1 cellular context compared by ENCODE assay signal in genomic region chr14:100325958-100326357, GRCh38.
A peak's percentile ranks its signal among the peaks of the same experiment; 100 is the strongest.
TF ChIP-seq lines count a peak whose summit lies in the region.

No MANE protein-coding gene starts in this region.

TF ChIP-seq in HepG2, 621 proteins besides CTCF, POLR2A, EP300 and RAD21:
- TF ChIP-seq, protein P1, sequence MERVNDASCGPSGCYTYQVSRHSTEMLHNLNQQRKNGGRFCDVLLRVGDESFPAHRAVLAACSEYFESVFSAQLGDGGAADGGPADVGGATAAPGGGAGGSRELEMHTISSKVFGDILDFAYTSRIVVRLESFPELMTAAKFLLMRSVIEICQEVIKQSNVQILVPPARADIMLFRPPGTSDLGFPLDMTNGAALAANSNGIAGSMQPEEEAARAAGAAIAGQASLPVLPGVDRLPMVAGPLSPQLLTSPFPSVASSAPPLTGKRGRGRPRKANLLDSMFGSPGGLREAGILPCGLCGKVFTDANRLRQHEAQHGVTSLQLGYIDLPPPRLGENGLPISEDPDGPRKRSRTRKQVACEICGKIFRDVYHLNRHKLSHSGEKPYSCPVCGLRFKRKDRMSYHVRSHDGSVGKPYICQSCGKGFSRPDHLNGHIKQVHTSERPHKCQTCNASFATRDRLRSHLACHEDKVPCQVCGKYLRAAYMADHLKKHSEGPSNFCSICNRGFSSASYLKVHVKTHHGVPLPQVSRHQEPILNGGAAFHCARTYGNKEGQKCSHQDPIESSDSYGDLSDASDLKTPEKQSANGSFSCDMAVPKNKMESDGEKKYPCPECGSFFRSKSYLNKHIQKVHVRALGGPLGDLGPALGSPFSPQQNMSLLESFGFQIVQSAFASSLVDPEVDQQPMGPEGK (CRISPR knock-in tag; IDR thresholded peaks at IDR 0.05) = no peak
- TF ChIP-seq, protein P2, sequence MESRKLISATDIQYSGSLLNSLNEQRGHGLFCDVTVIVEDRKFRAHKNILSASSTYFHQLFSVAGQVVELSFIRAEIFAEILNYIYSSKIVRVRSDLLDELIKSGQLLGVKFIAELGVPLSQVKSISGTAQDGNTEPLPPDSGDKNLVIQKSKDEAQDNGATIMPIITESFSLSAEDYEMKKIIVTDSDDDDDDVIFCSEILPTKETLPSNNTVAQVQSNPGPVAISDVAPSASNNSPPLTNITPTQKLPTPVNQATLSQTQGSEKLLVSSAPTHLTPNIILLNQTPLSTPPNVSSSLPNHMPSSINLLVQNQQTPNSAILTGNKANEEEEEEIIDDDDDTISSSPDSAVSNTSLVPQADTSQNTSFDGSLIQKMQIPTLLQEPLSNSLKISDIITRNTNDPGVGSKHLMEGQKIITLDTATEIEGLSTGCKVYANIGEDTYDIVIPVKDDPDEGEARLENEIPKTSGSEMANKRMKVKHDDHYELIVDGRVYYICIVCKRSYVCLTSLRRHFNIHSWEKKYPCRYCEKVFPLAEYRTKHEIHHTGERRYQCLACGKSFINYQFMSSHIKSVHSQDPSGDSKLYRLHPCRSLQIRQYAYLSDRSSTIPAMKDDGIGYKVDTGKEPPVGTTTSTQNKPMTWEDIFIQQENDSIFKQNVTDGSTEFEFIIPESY (CRISPR knock-in tag; IDR thresholded peaks at IDR 0.05) = peak; percentile 41; the same call in 1 of the 2 replicates
- no peak for TF ChIP-seq ZNF615 (CRISPR knock-in tag; IDR thresholded peaks at IDR 0.05; ENCODE audit: borderline replicate concordance)
- TF ChIP-seq HNRNPL (IDR thresholded peaks at IDR 0.05; ENCODE audit: low read depth, low read length) = 0 out of 2 replicates have a peak, but pooled peaks have one; percentile 34
- TF ChIP-seq ZNF557 (CRISPR knock-in tag; IDR thresholded peaks at IDR 0.05) = no peak
- no peak for TF ChIP-seq DBP (CRISPR knock-in tag; IDR thresholded peaks at IDR 0.05; ENCODE audit: not compliant biosample characterization)
- no peak for TF ChIP-seq ZNF235 (CRISPR knock-in tag; IDR thresholded peaks at IDR 0.05; ENCODE audit: borderline replicate concordance)
- peak; percentile 96 for TF ChIP-seq ZNF329 (CRISPR knock-in tag; IDR thresholded peaks at IDR 0.05; ENCODE audit: low read depth)
- no peak for TF ChIP-seq CEBPG (CRISPR knock-in tag; IDR thresholded peaks at IDR 0.05)
- peak; percentile 26 for TF ChIP-seq RBM39 (IDR thresholded peaks at IDR 0.05; ENCODE audit: low read depth, low read length, poor library complexity, severe bottlenecking)
- TF ChIP-seq MEIS1 (CRISPR knock-in tag; IDR thresholded peaks at IDR 0.05; ENCODE audit: borderline replicate concordance) = no peak
